In the genomic region with DNA sequence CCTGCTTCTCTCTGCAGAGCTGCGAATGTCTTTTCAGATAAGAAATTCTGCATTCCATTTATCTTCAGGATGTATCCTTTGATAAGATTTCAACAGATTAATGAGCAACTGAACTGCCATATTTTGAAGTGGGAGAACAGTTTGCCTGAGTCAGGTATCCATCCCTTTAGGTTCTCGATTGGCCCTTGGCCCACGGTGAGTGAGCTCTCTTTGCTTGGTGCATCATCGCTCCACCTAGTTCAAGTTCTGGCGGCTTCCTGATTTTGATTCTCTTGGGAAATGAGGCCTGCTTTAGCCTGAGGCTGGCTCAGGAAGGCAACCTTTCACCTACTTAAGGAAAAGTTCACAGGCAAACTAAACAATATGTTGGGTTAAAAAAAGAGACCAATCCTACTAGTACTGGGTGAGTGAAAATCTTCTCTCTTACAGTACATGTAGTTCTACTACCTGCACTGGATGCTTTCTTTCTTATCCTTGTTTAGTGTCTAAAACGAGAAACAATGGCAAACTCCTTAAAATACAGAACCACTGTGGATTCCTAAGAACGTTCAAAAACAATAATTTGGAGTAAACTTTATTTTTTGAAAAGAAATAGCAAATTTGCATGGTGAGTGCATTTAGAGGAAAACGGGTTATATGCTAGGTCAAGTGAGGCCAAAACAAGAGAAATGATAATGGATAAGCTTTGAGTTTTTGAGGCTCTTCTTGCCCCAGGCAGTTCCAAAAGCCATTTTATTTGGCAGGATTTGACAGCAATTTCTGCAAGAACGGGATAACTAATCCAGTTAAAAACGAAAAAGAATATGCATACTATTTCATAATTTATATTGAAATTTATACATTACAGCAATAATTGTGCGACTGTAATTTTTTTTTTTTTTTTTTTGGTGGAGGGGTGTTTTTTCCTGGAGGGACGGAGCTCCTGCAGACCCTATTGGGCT, we compare ENCODE assay signal across 8 cellular contexts. TPM values are rescaled to one million over a fixed set of nuclear protein-coding genes. Genes with fewer than 3 reads are reported as not detected.
A peak's percentile ranks its signal among the peaks of the same experiment; 100 is the strongest.
DNase-seq lines count a peak whose midpoint lies in the region; ATAC-seq and TF ChIP-seq lines count a peak whose summit lies in the region.

No MANE protein-coding gene starts in this region.

- POLR2A ChIA-PET in WTC11 (lab: Charles Lee): interaction anchor here (0.6 to 0.7 kb wide), 3 partner anchors 56 to 284 kb away, joined by 3 to 6 read pairs (median 3); no protein-coding TSS in a partner anchor

- H3K36me3 Mint-ChIP-seq in WTC11: peaks cover 3% of the 10 kb centered on the region; the same call in 1 of the 2 replicates

- H3K9me3 ChIP-seq in gastroesophageal sphincter: no peaks in the 10 kb centered on the region
- no peaks in the 10 kb centered on the region for H3K9me3 ChIP-seq in neutrophil

- H3K4me3 Mint-ChIP-seq in WTC11: peak overlapping the region; percentile 64

- H3K27ac ChIP-seq in gastroesophageal sphincter: peak overlapping the region in 3 of 4 donors; percentile 96 to 99 (median 99)
- H3K27ac ChIP-seq in neutrophil: peak overlapping the region; percentile 96

- DNase-seq in Caki2 (ENCODE audit: low read depth) (peak; percentile 79), HuH-7 (ENCODE audit: low spot score) (peak; percentile 27), WTC11 (ENCODE audit: low spot score) (peak; percentile 30)

- CTCF ChIA-PET in WTC11 (lab: Charles Lee): interaction anchor here (0.7 to 1.5 kb wide), 5 partner anchors 43 to 153 kb away, joined by 4 to 6 read pairs (median 4); no protein-coding TSS in a partner anchor

- TF ChIP-seq EP300 in gastroesophageal sphincter (IDR thresholded peaks at IDR 0.05): no peak

- H3K27me3 ChIP-seq in gastroesophageal sphincter (no peaks in the 10 kb centered on the region), neutrophil (peaks cover 10% of the 10 kb centered on the region)

- in situ Hi-C loops in Caki2 (cut with HindIII; ENCODE audit: low pct_unique_long_range_greater_than_20kb, low sequenced_read_pairs): no loop called here

- peak overlapping the region; percentile 94 for H3K27ac Mint-ChIP-seq in WTC11

- ATAC-seq in WTC11 (0 out of 2 replicates have a peak, but pooled peaks have one; percentile 1), gastroesophageal sphincter (peak; percentile 30), GM21737 (IDR thresholded peaks at IDR 0.05; ENCODE audit: unreplicated experiment) (no peak), GM18861 (IDR thresholded peaks at IDR 0.05; ENCODE audit: unreplicated experiment) (no peak), HG02885 (IDR thresholded peaks at IDR 0.05; ENCODE audit: poor library complexity, unreplicated experiment) (no peak)

- H3K4me1 Mint-ChIP-seq in WTC11: peaks cover 8% of the 10 kb centered on the region

- H3K4me1 ChIP-seq in gastroesophageal sphincter (peaks cover 3 to 47% (median 25%) of the 10 kb centered on the region in 3 donors), neutrophil (ENCODE audit: control insufficient read depth in 1 of 2, insufficient read depth in 1 of 2, low read depth in 1 of 2, low read length in 1 of 2) (peaks cover 37 to 48% of the 10 kb centered on the region in 2 experiments)

- no peaks in the 10 kb centered on the region for H3K9me3 Mint-ChIP-seq in WTC11

- no peak for TF ChIP-seq POLR2A in gastroesophageal sphincter (IDR thresholded peaks at IDR 0.05)

- 24 to 25% methylated on average over 10 to 12 of the region's 12 CpGs for WGBS in gastroesophageal sphincter (ENCODE audit: low coverage in 1 of 2), 2 donors

- TF ChIP-seq CTCF in WTC11 (IDR thresholded peaks at IDR 0.05) (no peak), gastroesophageal sphincter (IDR thresholded peaks at IDR 0.05) (no peak), neutrophil (IDR thresholded peaks at IDR 0.05) (no peak)

- H3K27me3 Mint-ChIP-seq in WTC11 (ENCODE audit: low read depth): no peaks in the 10 kb centered on the region

- H3K36me3 ChIP-seq in gastroesophageal sphincter (no peaks in the 10 kb centered on the region), neutrophil (no peaks in the 10 kb centered on the region)

- H3K4me3 ChIP-seq in gastroesophageal sphincter (peak overlapping the region; percentile 66 to 97), neutrophil (ENCODE audit: low read depth in 1 of 2, low read length in 1 of 2) (peak overlapping the region; percentile 77 to 96)

TF ChIP-seq in WTC11, 78 proteins besides CTCF, POLR2A, EP300 and RAD21:
- TF ChIP-seq NR3C1 (CRISPR knock-in tag; conservative IDR thresholded peaks at IDR 0.05; ENCODE audit: low read depth) (no peak), JAZF1 (CRISPR knock-in tag; IDR thresholded peaks at IDR 0.05) (no peak), MYBL2 (CRISPR knock-in tag; IDR thresholded peaks at IDR 0.05) (no peak)
- TF ChIP-seq, protein P1, sequence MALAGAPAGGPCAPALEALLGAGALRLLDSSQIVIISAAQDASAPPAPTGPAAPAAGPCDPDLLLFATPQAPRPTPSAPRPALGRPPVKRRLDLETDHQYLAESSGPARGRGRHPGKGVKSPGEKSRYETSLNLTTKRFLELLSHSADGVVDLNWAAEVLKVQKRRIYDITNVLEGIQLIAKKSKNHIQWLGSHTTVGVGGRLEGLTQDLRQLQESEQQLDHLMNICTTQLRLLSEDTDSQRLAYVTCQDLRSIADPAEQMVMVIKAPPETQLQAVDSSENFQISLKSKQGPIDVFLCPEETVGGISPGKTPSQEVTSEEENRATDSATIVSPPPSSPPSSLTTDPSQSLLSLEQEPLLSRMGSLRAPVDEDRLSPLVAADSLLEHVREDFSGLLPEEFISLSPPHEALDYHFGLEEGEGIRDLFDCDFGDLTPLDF (CRISPR knock-in tag; IDR thresholded peaks at IDR 0.05): no peak
- TF ChIP-seq, protein P2, sequence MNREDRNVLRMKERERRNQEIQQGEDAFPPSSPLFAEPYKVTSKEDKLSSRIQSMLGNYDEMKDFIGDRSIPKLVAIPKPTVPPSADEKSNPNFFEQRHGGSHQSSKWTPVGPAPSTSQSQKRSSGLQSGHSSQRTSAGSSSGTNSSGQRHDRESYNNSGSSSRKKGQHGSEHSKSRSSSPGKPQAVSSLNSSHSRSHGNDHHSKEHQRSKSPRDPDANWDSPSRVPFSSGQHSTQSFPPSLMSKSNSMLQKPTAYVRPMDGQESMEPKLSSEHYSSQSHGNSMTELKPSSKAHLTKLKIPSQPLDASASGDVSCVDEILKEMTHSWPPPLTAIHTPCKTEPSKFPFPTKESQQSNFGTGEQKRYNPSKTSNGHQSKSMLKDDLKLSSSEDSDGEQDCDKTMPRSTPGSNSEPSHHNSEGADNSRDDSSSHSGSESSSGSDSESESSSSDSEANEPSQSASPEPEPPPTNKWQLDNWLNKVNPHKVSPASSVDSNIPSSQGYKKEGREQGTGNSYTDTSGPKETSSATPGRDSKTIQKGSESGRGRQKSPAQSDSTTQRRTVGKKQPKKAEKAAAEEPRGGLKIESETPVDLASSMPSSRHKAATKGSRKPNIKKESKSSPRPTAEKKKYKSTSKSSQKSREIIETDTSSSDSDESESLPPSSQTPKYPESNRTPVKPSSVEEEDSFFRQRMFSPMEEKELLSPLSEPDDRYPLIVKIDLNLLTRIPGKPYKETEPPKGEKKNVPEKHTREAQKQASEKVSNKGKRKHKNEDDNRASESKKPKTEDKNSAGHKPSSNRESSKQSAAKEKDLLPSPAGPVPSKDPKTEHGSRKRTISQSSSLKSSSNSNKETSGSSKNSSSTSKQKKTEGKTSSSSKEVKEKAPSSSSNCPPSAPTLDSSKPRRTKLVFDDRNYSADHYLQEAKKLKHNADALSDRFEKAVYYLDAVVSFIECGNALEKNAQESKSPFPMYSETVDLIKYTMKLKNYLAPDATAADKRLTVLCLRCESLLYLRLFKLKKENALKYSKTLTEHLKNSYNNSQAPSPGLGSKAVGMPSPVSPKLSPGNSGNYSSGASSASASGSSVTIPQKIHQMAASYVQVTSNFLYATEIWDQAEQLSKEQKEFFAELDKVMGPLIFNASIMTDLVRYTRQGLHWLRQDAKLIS (CRISPR knock-in tag; IDR thresholded peaks at IDR 0.05; ENCODE audit: borderline replicate concordance): no peak
TF ChIP-seq in WTC11: peak in this region for 0.

RNA-seq across cellular contexts. Expression of a gene that starts 0.8 kb away (rescaled TPM):
- 100 and 171 TPM in 2 replicates for total RNA-seq in Caki2 (2014; rRNA removed; shearing (Covaris generic); ENCODE audit: low replicate concordance)
- 78.4 to 100 TPM (median 82.2 TPM) in 3 replicates for total RNA-seq in WTC11 (2021)
- total RNA-seq in gastroesophageal sphincter: 10 to 100 TPM; 46.5 to 71.6 (median 52.1) TPM

Comparison
In these comparisons a context has a peak if more than half of its experiments do, and no peak if none do; other contexts are left out.
1. DNase-seq: peak in every context shown above with its lines; median percentile 79 in Caki2; 30 in WTC11; 27 in HuH-7.
2. ATAC-seq: peak in WTC11 (single experiment) and gastroesophageal sphincter (single experiment); none in GM21737 (single experiment), GM18861 (single experiment) and HG02885 (single experiment).